ENCODE assay signal across 8 cellular contexts in genomic region chr19:48714759-48715261, GRCh38. TPM values are rescaled to one million over a fixed set of nuclear protein-coding genes. Genes with fewer than 3 reads are reported as not detected.
DNase-seq lines count a peak whose midpoint lies in the region; FAIRE-seq and TF ChIP-seq lines count a peak whose summit lies in the region.

No MANE protein-coding gene starts in this region.

- H3K4me3 ChIP-seq in WI38 (ENCODE audit: low read depth, low read length) (peak overlapping the region; percentile 64), skeletal muscle cell (ENCODE audit: low read depth, low read length) (peak overlapping the region; percentile 62)

- peak overlapping the region; percentile 48 for H3K27ac Mint-ChIP-seq in glutamatergic neuron (ENCODE audit: unreplicated experiment)

- H3K4me3 Mint-ChIP-seq in glutamatergic neuron (ENCODE audit: unreplicated experiment): peak overlapping the region; percentile 68

- TF ChIP-seq POLR2A in GM12892 (IDR thresholded peaks at IDR 0.05; ENCODE audit: low read depth, low read length): no peak

- TF ChIP-seq CTCF in WI38 (IDR thresholded peaks at IDR 0.05; ENCODE audit: low read depth, low read length) (no peak), glutamatergic neuron (IDR thresholded peaks at IDR 0.05; ENCODE audit: partially characterized antibody, unreplicated experiment) (no peak)

- H3K9me3 Mint-ChIP-seq in glutamatergic neuron (ENCODE audit: unreplicated experiment): peaks cover 5% of the 10 kb centered on the region

- DNase-seq in GM12892 (ENCODE audit: insufficient read length): no peak
- DNase-seq in glutamatergic neuron: no peak
- no peak for DNase-seq in skeletal muscle cell (ENCODE audit: low read depth)
- no peak for DNase-seq in cortex of kidney (lab: John Stamatoyannopoulos, UW)
- DNase-seq in stimulated activated CD4-positive, alpha-beta T cell treated with anti-CD3 and anti-CD28 coated beads, Interleukin-1b, Interleukin-23, amount 100 ng/mL, for 48 hours: no peak
- DNase-seq in frontal cortex (ENCODE audit: low spot score in 2 of 2): no peak
- no peak for DNase-seq in MV-4-11 (lab: John Stamatoyannopoulos, UW)

- no peaks in the 10 kb centered on the region for H3K36me3 Mint-ChIP-seq in glutamatergic neuron (ENCODE audit: unreplicated experiment)

- H3K4me1 Mint-ChIP-seq in glutamatergic neuron (ENCODE audit: low read depth, unreplicated experiment): peaks cover 12% of the 10 kb centered on the region

- peak; percentile 42 for FAIRE-seq in GM12892 (lab: Jason Lieb, UNC)
- no peak for FAIRE-seq in frontal cortex (lab: Jason Lieb, UNC)

- peaks cover 16% of the 10 kb centered on the region for H3K27me3 Mint-ChIP-seq in glutamatergic neuron (ENCODE audit: unreplicated experiment)

RNA-seq across cellular contexts. Expression of gene MAMSTR, which starts 4.7 kb away (rescaled TPM):
- 0.55 TPM for polyA plus RNA-seq in GM12892 (2012; ENCODE audit: missing spikeins)
- total RNA-seq in glutamatergic neuron (ENCODE audit: unreplicated experiment) (2.7 TPM), frontal cortex (0.41 TPM)

RNA-seq across cellular contexts. Expression of gene FUT2, which starts 19.0 kb away (rescaled TPM):
- 0.32 TPM for polyA plus RNA-seq in GM12892 (2012; ENCODE audit: missing spikeins)
- total RNA-seq in glutamatergic neuron (ENCODE audit: unreplicated experiment): 0.22 TPM
- under 0.01 TPM for total RNA-seq in frontal cortex

RNA-seq across cellular contexts. Expression of gene RASIP1, which starts 25.6 kb away (rescaled TPM):
- polyA plus RNA-seq in GM12892 (2012; ENCODE audit: missing spikeins): not detected
- 6.2 TPM for total RNA-seq in glutamatergic neuron (ENCODE audit: unreplicated experiment)
- 2.9 TPM for total RNA-seq in frontal cortex

RNA-seq across cellular contexts. Expression of gene IZUMO1, which starts 31.9 kb away (rescaled TPM):
- not detected for polyA plus RNA-seq in GM12892 (2012; ENCODE audit: missing spikeins)
- total RNA-seq in glutamatergic neuron (ENCODE audit: unreplicated experiment) (not detected), frontal cortex (not detected)

RNA-seq across cellular contexts. Expression of gene FUT1, which starts 37.6 kb away (rescaled TPM):
- polyA plus RNA-seq in GM12892 (2012; ENCODE audit: missing spikeins): not detected
- total RNA-seq in glutamatergic neuron (ENCODE audit: unreplicated experiment) (4.4 TPM), frontal cortex (0.82 TPM)
